ENCODE assay signal across 1 cellular context in the genomic region with DNA sequence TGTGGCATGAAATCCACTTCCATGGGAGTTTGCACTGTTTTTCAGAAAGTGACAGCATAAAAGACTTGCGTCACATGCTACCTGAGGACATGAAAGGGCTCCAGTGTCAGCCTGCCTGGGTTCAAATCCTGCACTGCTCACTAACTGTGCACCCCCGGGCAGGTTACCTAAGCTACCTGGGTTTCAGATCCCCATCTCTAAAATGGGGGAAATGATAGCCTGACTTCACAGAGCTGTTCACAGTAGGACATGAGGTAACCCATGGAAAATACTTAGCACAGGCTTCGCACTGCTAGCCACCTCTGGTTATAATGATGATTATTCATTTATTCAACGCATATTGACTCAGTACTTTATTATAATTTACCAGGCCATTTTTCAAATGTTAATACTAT.
TF ChIP-seq lines count a peak whose summit lies in the region.

No MANE protein-coding gene starts in this region.

TF ChIP-seq in SK-N-SH, 30 proteins besides CTCF, POLR2A, EP300 and RAD21 (continued from another document):
- no peak for TF ChIP-seq RFX5 (IDR thresholded peaks at IDR 0.05; ENCODE audit: low read length)
- TF ChIP-seq GATA2 (CRISPR knock-in tag; IDR thresholded peaks at IDR 0.05) = no peak
- TF ChIP-seq, protein P1, sequence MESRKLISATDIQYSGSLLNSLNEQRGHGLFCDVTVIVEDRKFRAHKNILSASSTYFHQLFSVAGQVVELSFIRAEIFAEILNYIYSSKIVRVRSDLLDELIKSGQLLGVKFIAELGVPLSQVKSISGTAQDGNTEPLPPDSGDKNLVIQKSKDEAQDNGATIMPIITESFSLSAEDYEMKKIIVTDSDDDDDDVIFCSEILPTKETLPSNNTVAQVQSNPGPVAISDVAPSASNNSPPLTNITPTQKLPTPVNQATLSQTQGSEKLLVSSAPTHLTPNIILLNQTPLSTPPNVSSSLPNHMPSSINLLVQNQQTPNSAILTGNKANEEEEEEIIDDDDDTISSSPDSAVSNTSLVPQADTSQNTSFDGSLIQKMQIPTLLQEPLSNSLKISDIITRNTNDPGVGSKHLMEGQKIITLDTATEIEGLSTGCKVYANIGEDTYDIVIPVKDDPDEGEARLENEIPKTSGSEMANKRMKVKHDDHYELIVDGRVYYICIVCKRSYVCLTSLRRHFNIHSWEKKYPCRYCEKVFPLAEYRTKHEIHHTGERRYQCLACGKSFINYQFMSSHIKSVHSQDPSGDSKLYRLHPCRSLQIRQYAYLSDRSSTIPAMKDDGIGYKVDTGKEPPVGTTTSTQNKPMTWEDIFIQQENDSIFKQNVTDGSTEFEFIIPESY (IDR thresholded peaks at IDR 0.05; ENCODE audit: borderline replicate concordance, low read depth) = no peak
- no peak for TF ChIP-seq YY1 (IDR thresholded peaks at IDR 0.05; ENCODE audit: low read depth)
- no peak for TF ChIP-seq MXI1 (IDR thresholded peaks at IDR 0.05; ENCODE audit: low read depth, low read length)
- TF ChIP-seq TCF12 (IDR thresholded peaks at IDR 0.05) = no peak
- TF ChIP-seq FOXM1 (IDR thresholded peaks at IDR 0.05; ENCODE audit: low read depth) = no peak
- TF ChIP-seq, protein P2, sequence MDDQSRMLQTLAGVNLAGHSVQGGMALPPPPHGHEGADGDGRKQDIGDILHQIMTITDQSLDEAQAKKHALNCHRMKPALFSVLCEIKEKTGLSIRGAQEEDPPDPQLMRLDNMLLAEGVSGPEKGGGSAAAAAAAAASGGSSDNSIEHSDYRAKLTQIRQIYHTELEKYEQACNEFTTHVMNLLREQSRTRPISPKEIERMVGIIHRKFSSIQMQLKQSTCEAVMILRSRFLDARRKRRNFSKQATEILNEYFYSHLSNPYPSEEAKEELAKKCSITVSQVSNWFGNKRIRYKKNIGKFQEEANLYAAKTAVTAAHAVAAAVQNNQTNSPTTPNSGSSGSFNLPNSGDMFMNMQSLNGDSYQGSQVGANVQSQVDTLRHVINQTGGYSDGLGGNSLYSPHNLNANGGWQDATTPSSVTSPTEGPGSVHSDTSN (IDR thresholded peaks at IDR 0.05) = no peak
- TF ChIP-seq CHD2 (IDR thresholded peaks at IDR 0.05; ENCODE audit: low read length, partially characterized antibody) = no peak
- TF ChIP-seq, protein P3, sequence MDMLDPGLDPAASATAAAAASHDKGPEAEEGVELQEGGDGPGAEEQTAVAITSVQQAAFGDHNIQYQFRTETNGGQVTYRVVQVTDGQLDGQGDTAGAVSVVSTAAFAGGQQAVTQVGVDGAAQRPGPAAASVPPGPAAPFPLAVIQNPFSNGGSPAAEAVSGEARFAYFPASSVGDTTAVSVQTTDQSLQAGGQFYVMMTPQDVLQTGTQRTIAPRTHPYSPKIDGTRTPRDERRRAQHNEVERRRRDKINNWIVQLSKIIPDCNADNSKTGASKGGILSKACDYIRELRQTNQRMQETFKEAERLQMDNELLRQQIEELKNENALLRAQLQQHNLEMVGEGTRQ (IDR thresholded peaks at IDR 0.05; ENCODE audit: borderline replicate concordance, low read depth, low read length) = no peak
- no peak for TF ChIP-seq JUND (IDR thresholded peaks at IDR 0.05)
- no peak for TF ChIP-seq GABPA (IDR thresholded peaks at IDR 0.05; ENCODE audit: low read depth)
- no peak for TF ChIP-seq ELF1 (IDR thresholded peaks at IDR 0.05)
- TF ChIP-seq RXRA (IDR thresholded peaks at IDR 0.05; ENCODE audit: borderline replicate concordance, low read depth) = no peak
- TF ChIP-seq NFIC (IDR thresholded peaks at IDR 0.05; ENCODE audit: borderline replicate concordance) = no peak
